In genomic region chr6:41545174-41545702, GRCh38 we compare ENCODE assay signal across 8 cellular contexts.
DNase-seq lines count a peak whose midpoint lies in the region; ATAC-seq and TF ChIP-seq lines count a peak whose summit lies in the region.

No MANE protein-coding gene starts in this region.

- H3K27ac Mint-ChIP-seq in T-helper 2 cell treated with Interferon-gamma antibody and Interleukin-4, amounts not matched to agents 5 μg/mL and 100 μg/mL, for 36 hours = no peak overlapping the region

- H3K4me3 Mint-ChIP-seq in T-helper 2 cell treated with Interferon-gamma antibody and Interleukin-4, amounts not matched to agents 5 μg/mL and 100 μg/mL, for 36 hours = peak overlapping the region; percentile 60

- H3K4me1 Mint-ChIP-seq in T-helper 2 cell treated with Interferon-gamma antibody and Interleukin-4, amounts not matched to agents 5 μg/mL and 100 μg/mL, for 36 hours (ENCODE audit: low read depth) = peaks cover 10% of the 10 kb centered on the region

- no peak for ATAC-seq in GM21367 (IDR thresholded peaks at IDR 0.05; ENCODE audit: unreplicated experiment)
- no peak for ATAC-seq in HG03520 (IDR thresholded peaks at IDR 0.05; ENCODE audit: unreplicated experiment)

- peaks cover 0 to 48% (median 44%) of the 10 kb centered on the region in 5 donors for H3K4me1 ChIP-seq in subcutaneous abdominal adipose tissue (ENCODE audit: control insufficient read depth in 5 of 5, insufficient read depth in 5 of 5, low read length in 5 of 5)

- H3K36me3 Mint-ChIP-seq in T-helper 2 cell treated with Interferon-gamma antibody and Interleukin-4, amounts not matched to agents 5 μg/mL and 100 μg/mL, for 36 hours (ENCODE audit: low read depth) = no peaks in the 10 kb centered on the region

- TF ChIP-seq CTCF in WI38 (IDR thresholded peaks at IDR 0.05; ENCODE audit: low read depth, low read length) = no peak

- peak overlapping the region in 4 of 5 donors; percentile 51 to 70 (median 66) for H3K9ac ChIP-seq in subcutaneous abdominal adipose tissue (ENCODE audit: low read length in 5 of 5)

- H3K27me3 Mint-ChIP-seq in T-helper 2 cell treated with Interferon-gamma antibody and Interleukin-4, amounts not matched to agents 5 μg/mL and 100 μg/mL, for 36 hours (ENCODE audit: low read depth) = peaks cover 60% of the 10 kb centered on the region

- H3K27me3 ChIP-seq in subcutaneous abdominal adipose tissue (ENCODE audit: control insufficient read depth in 5 of 5, insufficient read depth in 4 of 5, low read length in 5 of 5) = peaks cover 0 to 12% (median 5%) of the 10 kb centered on the region in 5 donors

- peak overlapping the region; percentile 10 for H3K27ac ChIP-seq in subcutaneous abdominal adipose tissue (ENCODE audit: low read depth, low read length)

- H3K36me3 ChIP-seq in subcutaneous abdominal adipose tissue (ENCODE audit: control insufficient read depth in 5 of 5, insufficient read depth in 5 of 5, low read length in 5 of 5) = no peaks in the 10 kb centered on the region

- no peak for DNase-seq in T-helper 2 cell treated with Interferon-gamma antibody and Interleukin-4, amounts not matched to agents 5 μg/mL and 100 μg/mL, for 36 hours (ENCODE audit: low spot score)
- DNase-seq in T-helper 2 cell (no peak), anterior cingulate cortex (lab: John Stamatoyannopoulos, UW) (no peak)

- H3K4me3 ChIP-seq in WI38 (ENCODE audit: low read depth, low read length) = peak overlapping the region; percentile 80
- peak overlapping the region; percentile 47 for H3K4me3 ChIP-seq in iPS-11a (ENCODE audit: low read depth, low read length)
- H3K4me3 ChIP-seq in subcutaneous abdominal adipose tissue (ENCODE audit: low read depth in 1 of 5, low read length in 5 of 5) = peak overlapping the region; percentile 63 to 78 (median 69)

- H3K9me3 ChIP-seq in subcutaneous abdominal adipose tissue (ENCODE audit: control insufficient read depth in 5 of 5, low read length in 5 of 5) = no peaks in the 10 kb centered on the region

- H3K9me3 Mint-ChIP-seq in T-helper 2 cell treated with Interferon-gamma antibody and Interleukin-4, amounts not matched to agents 5 μg/mL and 100 μg/mL, for 36 hours = no peaks in the 10 kb centered on the region
